11 cellular contexts compared by ENCODE assay signal in the genomic region with DNA sequence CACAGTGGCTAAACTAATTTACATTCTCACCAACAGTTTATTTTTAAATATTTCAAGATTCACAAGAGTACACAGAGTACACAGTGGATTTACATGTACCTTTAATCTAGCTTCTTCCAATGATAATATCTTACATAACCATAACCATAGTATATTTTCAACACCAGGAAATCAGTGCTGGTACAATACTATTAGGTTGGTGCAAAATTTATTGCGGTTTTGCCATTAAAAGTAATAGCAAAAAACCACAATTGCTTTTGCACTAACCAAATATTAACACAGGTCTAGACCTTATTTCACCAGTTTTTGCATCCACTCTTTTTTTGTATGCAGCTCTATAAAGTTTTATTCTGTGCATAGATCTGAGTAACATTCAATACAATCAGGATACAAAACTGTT.
"Had no signal": no experiment of that assay in that cellular context is flagged by ENCODE, and none has a peak within 500 bp of the region (broad histone marks: within the 10 kb centered on the region; RNA-seq: fewer than 3 reads in every experiment).

No MANE protein-coding gene starts in this region.

- FAIRE-seq: H1, H54 had no signal

- DNase-seq: GM23248, GOT3, H7, H9, HCEC 1CT, HFFc6 had no signal

- H3K9me3 ChIP-seq: HAP-1 had no signal

- H3K9ac ChIP-seq: GM23248 had no signal

- H2AFZ ChIP-seq: GM23248, GM23338 had no signal

- H3K4me3 ChIP-seq: GM23248, GM23338, HAP-1 had no signal

- ATAC-seq: GM23338, HCT116 had no signal

- H3K36me3 ChIP-seq: HAP-1 had no signal

- H3K27ac ChIP-seq: GM23248 had no signal

- H3K4me2 ChIP-seq: GM23338 had no signal

- H3K4me1 ChIP-seq: HAP-1 had no signal
